Comparison of ENCODE assay signal across 8 cellular contexts in genomic region chr1:197356723-197357533, GRCh38.
DNase-seq lines count a peak whose midpoint lies in the region; ATAC-seq and TF ChIP-seq lines count a peak whose summit lies in the region.

No MANE protein-coding gene starts in this region.

- H3K27me3 ChIP-seq in adrenal gland (no peaks in the 10 kb centered on the region), right cardiac atrium (ENCODE audit: control insufficient read depth, insufficient read depth) (no peaks in the 10 kb centered on the region), smooth muscle cell (ENCODE audit: low read depth) (no peaks in the 10 kb centered on the region)

- TF ChIP-seq CTCF in adrenal gland (IDR thresholded peaks at IDR 0.05), result peak; percentile 55 to 73 (median 64)
- peak; percentile 56 for TF ChIP-seq CTCF in smooth muscle cell (IDR thresholded peaks at IDR 0.05; ENCODE audit: borderline replicate concordance, insufficient read depth, poor library complexity, severe bottlenecking)

- no peaks in the 10 kb centered on the region for H3K4me1 Mint-ChIP-seq in activated T-helper 1 cell treated with anti-CD3 and anti-CD28 coated beads, Interleukin-12 subunit alpha, Interleukin-12 subunit beta, Interleukin-2, Interleukin-4 antibody, amounts not matched to agents 30 ng/mL and 10 ng/mL and 1 ng/mL, durations not matched to agents 14 hours and 24 hours and 36 hours (ENCODE audit: low read depth)

- no peak overlapping the region for H3K4me3 ChIP-seq in adrenal gland
- no peak overlapping the region for H3K4me3 ChIP-seq in right cardiac atrium (ENCODE audit: low read length)
- no peak overlapping the region for H3K4me3 ChIP-seq in smooth muscle cell

- 44 to 60% (median 54%) methylated on average over 5 of the region's 5 CpGs for WGBS in adrenal gland, 4 donors
- 50% methylated on average over 5 of the region's 5 CpGs for WGBS in right cardiac atrium
- 52% methylated on average over 5 of the region's 5 CpGs for WGBS in smooth muscle cell (ENCODE audit: low lambda C conversion rate)

- no peaks in the 10 kb centered on the region for H3F3A ChIP-seq in smooth muscle cell (ENCODE audit: low read depth)

- H3K4me2 ChIP-seq in smooth muscle cell, result no peak overlapping the region

- no peak overlapping the region for H3K9ac ChIP-seq in smooth muscle cell (ENCODE audit: low read depth)

- H3K27ac Mint-ChIP-seq in activated T-helper 1 cell treated with anti-CD3 and anti-CD28 coated beads, Interleukin-12 subunit alpha, Interleukin-12 subunit beta, Interleukin-2, Interleukin-4 antibody, amounts not matched to agents 30 ng/mL and 10 ng/mL and 1 ng/mL, durations not matched to agents 14 hours and 24 hours and 36 hours, result no peak overlapping the region

- no peak overlapping the region for H3K4me3 Mint-ChIP-seq in activated T-helper 1 cell treated with anti-CD3 and anti-CD28 coated beads, Interleukin-12 subunit alpha, Interleukin-12 subunit beta, Interleukin-2, Interleukin-4 antibody, amounts not matched to agents 30 ng/mL and 10 ng/mL and 1 ng/mL, durations not matched to agents 14 hours and 24 hours and 36 hours

- H3K27me3 Mint-ChIP-seq in activated T-helper 1 cell treated with anti-CD3 and anti-CD28 coated beads, Interleukin-12 subunit alpha, Interleukin-12 subunit beta, Interleukin-2, Interleukin-4 antibody, amounts not matched to agents 30 ng/mL and 10 ng/mL and 1 ng/mL, durations not matched to agents 14 hours and 24 hours and 36 hours (ENCODE audit: insufficient read depth), result no peaks in the 10 kb centered on the region

- ATAC-seq in GM18508 (IDR thresholded peaks at IDR 0.05; ENCODE audit: insufficient read depth, unreplicated experiment) (peak; percentile 61), HG03095 (IDR thresholded peaks at IDR 0.05; ENCODE audit: unreplicated experiment) (peak; percentile 65), right cardiac atrium (peak; percentile 60 to 68)

- intact Hi-C loops in adrenal gland (cut with DNase I), result no loop called here
- intact Hi-C loops in right cardiac atrium (cut with DNase I), result loop anchor here in 3 of 4 donors (5.0 to 10.0 kb wide), 2 partner anchors 172 to 175 kb away; no protein-coding TSS in a partner anchor
- intact Hi-C loops in activated T-helper 1 cell treated with anti-CD3 and anti-CD28 coated beads, Interleukin-12 subunit alpha, Interleukin-12 subunit beta, Interleukin-2, Interleukin-4 antibody, amounts not matched to agents 30 ng/mL and 10 ng/mL and 1 ng/mL, durations not matched to agents 14 hours and 24 hours and 36 hours (cut with micrococcal nuclease), result loop anchor here (1.0 kb wide), 3 partner anchors 30 to 634 kb away; no protein-coding TSS in a partner anchor

- no peak overlapping the region for H2AFZ ChIP-seq in smooth muscle cell (ENCODE audit: low read depth)

- DNase-seq in CD1c-positive myeloid dendritic cell (ENCODE audit: extremely low spot score) (peak; percentile 56), NCI-H510A (lab: John Stamatoyannopoulos, UW) (peak; percentile 10), adrenal gland (peak in 6 of 7 donors; percentile 20 to 45 (median 30)), right cardiac atrium (no peak), smooth muscle cell (lab: John Stamatoyannopoulos, UW; ENCODE audit: unreplicated experiment) (no peak)
- no peak for DNase-seq in activated T-helper 1 cell treated with anti-CD3 and anti-CD28 coated beads, Interleukin-12 subunit alpha, Interleukin-12 subunit beta, Interleukin-2, Interleukin-4 antibody, amounts not matched to agents 30 ng/mL and 10 ng/mL and 1 ng/mL, durations not matched to agents 14 hours and 24 hours and 36 hours (ENCODE audit: low spot score)

- H3K4me1 ChIP-seq in adrenal gland (replicated peaks in 1 of 2), result no peaks in the 10 kb centered on the region
- H3K4me1 ChIP-seq in right cardiac atrium (ENCODE audit: control insufficient read depth, insufficient read depth, low read length), result peaks cover 3% of the 10 kb centered on the region
- no peaks in the 10 kb centered on the region for H3K4me1 ChIP-seq in smooth muscle cell (ENCODE audit: low read depth)

- no peaks in the 10 kb centered on the region for H3K79me2 ChIP-seq in smooth muscle cell (ENCODE audit: low read depth)

- H3K9me3 ChIP-seq in adrenal gland (replicated peaks in 1 of 3) (no peaks in the 10 kb centered on the region), right cardiac atrium (ENCODE audit: control insufficient read depth, low read length) (no peaks in the 10 kb centered on the region), smooth muscle cell (replicated peaks; ENCODE audit: low read depth) (no peaks in the 10 kb centered on the region)

- H3K36me3 ChIP-seq in adrenal gland (replicated peaks in 1 of 2) (no peaks in the 10 kb centered on the region), smooth muscle cell (ENCODE audit: low read depth) (no peaks in the 10 kb centered on the region)

- H4K20me1 ChIP-seq in smooth muscle cell (ENCODE audit: low read depth), result no peaks in the 10 kb centered on the region

- H3K9me3 Mint-ChIP-seq in activated T-helper 1 cell treated with anti-CD3 and anti-CD28 coated beads, Interleukin-12 subunit alpha, Interleukin-12 subunit beta, Interleukin-2, Interleukin-4 antibody, amounts not matched to agents 30 ng/mL and 10 ng/mL and 1 ng/mL, durations not matched to agents 14 hours and 24 hours and 36 hours, result no peaks in the 10 kb centered on the region

- no peak for TF ChIP-seq POLR2A in adrenal gland (IDR thresholded peaks at IDR 0.05)

- no peak overlapping the region for H3K27ac ChIP-seq in adrenal gland
- no peak overlapping the region for H3K27ac ChIP-seq in right cardiac atrium (ENCODE audit: low read length)
- H3K27ac ChIP-seq in smooth muscle cell (ENCODE audit: low read depth), result no peak overlapping the region

- no peaks in the 10 kb centered on the region for H3K36me3 Mint-ChIP-seq in activated T-helper 1 cell treated with anti-CD3 and anti-CD28 coated beads, Interleukin-12 subunit alpha, Interleukin-12 subunit beta, Interleukin-2, Interleukin-4 antibody, amounts not matched to agents 30 ng/mL and 10 ng/mL and 1 ng/mL, durations not matched to agents 14 hours and 24 hours and 36 hours (ENCODE audit: low read depth)

Comparison
In these comparisons a context has a peak if more than half of its experiments do, and no peak if none do; other contexts are left out.
1. DNase-seq: peak in CD1c-positive myeloid dendritic cell (single experiment), NCI-H510A (single experiment) and adrenal gland (6 of 7); none in right cardiac atrium (0 of 3), smooth muscle cell (single experiment) and activated T-helper 1 cell treated with anti-CD3 and anti-CD28 coated beads, Interleukin-12 subunit alpha, Interleukin-12 subunit beta, Interleukin-2, Interleukin-4 antibody, amounts not matched to agents 30 ng/mL and 10 ng/mL and 1 ng/mL, durations not matched to agents 14 hours and 24 hours and 36 hours (single experiment).
2. intact Hi-C loops: an anchor here in right cardiac atrium (5.0 to 10.0 kb wide) and activated T-helper 1 cell treated with anti-CD3 and anti-CD28 coated beads, Interleukin-12 subunit alpha, Interleukin-12 subunit beta, Interleukin-2, Interleukin-4 antibody, amounts not matched to agents 30 ng/mL and 10 ng/mL and 1 ng/mL, durations not matched to agents 14 hours and 24 hours and 36 hours (1.0 kb wide); none called in adrenal gland.
3. Peak in every context shown above with its lines, with median percentiles within 50 percentile points of each other: ATAC-seq.